Comparison of ENCODE assay signal across 10 cellular contexts in genomic region chr11:61489833-61490585, GRCh38. TPM values are rescaled to one million over a fixed set of nuclear protein-coding genes. Genes with fewer than 3 reads are reported as not detected.
A peak's percentile ranks its signal among the peaks of the same experiment; 100 is the strongest.
DNase-seq lines count a peak whose midpoint lies in the region; ATAC-seq and TF ChIP-seq lines count a peak whose summit lies in the region.
"Had no signal": no experiment of that assay in that cellular context is flagged by ENCODE, and none has a peak within 500 bp of the region (broad histone marks: within the 10 kb centered on the region; RNA-seq: fewer than 3 reads in every experiment).

No MANE protein-coding gene starts in this region.

- H3K9ac ChIP-seq in GM23248: no peak overlapping the region
- no peak overlapping the region for H3K9ac ChIP-seq in rectal smooth muscle tissue (ENCODE audit: low read length)
- H3K9ac ChIP-seq in colonic mucosa (ENCODE audit: low read depth in 2 of 2, low read length in 2 of 2): no peak overlapping the region

- no peaks in the 10 kb centered on the region for H3K9me3 ChIP-seq in GM23248 (ENCODE audit: low read depth)
- peaks cover 0 to 4% (median 0%) of the 10 kb centered on the region in 11 donors for H3K9me3 ChIP-seq in heart right ventricle
- no peaks in the 10 kb centered on the region for H3K9me3 ChIP-seq in colonic mucosa

- H2AFZ ChIP-seq in GM23248: no peak overlapping the region

- no peaks in the 10 kb centered on the region for H3K79me2 ChIP-seq in GM23248 (ENCODE audit: insufficient read depth)

- intact Hi-C loops in heart right ventricle (cut with DNase I) (loop anchor here in 1 of 10 donors (10.0 kb wide), 1 partner anchor 85 kb away; no protein-coding TSS in a partner anchor), colonic mucosa (cut with DNase I) (no loop called here)

- DNase-seq in GM23248: peak; percentile 56
- peak; percentile 48 for DNase-seq in SHP77 treated with DMSO at 0.1 percent for 48 hours (lab: John Stamatoyannopoulos, UW)
- DNase-seq in heart right ventricle: peak in 1 of 2 donors; percentile 46
- DNase-seq in colonic mucosa: no peak
- DNase-seq in activated T-cell treated with anti-CD3 and anti-CD28 coated beads, Interleukin-2, amount 50 U/mL, for 48 hours: no peak
- DNase-seq: activated CD4-positive, alpha-beta T cell treated with anti-CD3 and anti-CD28 coated beads for 48 hours; activated naive CD8-positive, alpha-beta T cell treated with anti-CD3 and anti-CD28 coated beads, Interleukin-2, amount 50 U/mL, for 24 hours had no signal

- ATAC-seq in heart right ventricle (peak in 7 of 8 donors; percentile 21 to 74 (median 52)), HG02763 (IDR thresholded peaks at IDR 0.05; ENCODE audit: unreplicated experiment) (no peak), GM18858 (IDR thresholded peaks at IDR 0.05; ENCODE audit: unreplicated experiment) (no peak)
- ATAC-seq: activated naive CD8-positive, alpha-beta T cell treated with anti-CD3 and anti-CD28 coated beads, Interleukin-2, amount 50 U/mL, for 24 hours had no signal

- 38 to 40% methylated on average over 11 to 12 of the region's 12 CpGs for WGBS in GM23248 (ENCODE audit: low coverage in 1 of 2, low lambda C conversion rate in 2 of 2, missing lambda C conversion rate in 2 of 2), 2 experiments
- WGBS in heart right ventricle, 2 donors: 52 to 56% methylated on average over 12 of the region's 12 CpGs

- H4K20me1 ChIP-seq in GM23248 (ENCODE audit: insufficient read depth): no peaks in the 10 kb centered on the region

- H3K4me1 ChIP-seq in GM23248 (ENCODE audit: insufficient read depth) (peaks cover 12% of the 10 kb centered on the region), heart right ventricle (peaks cover 12 to 42% (median 20%) of the 10 kb centered on the region in 9 donors), rectal smooth muscle tissue (ENCODE audit: control insufficient read depth, insufficient read depth, low read length) (peaks cover 21% of the 10 kb centered on the region), colonic mucosa (no peaks in the 10 kb centered on the region)

- peak overlapping the region; percentile 39 for H3K4me2 ChIP-seq in GM23248 (ENCODE audit: unreplicated experiment)

- H3K36me3 ChIP-seq in GM23248 (ENCODE audit: low read depth): no peaks in the 10 kb centered on the region
- H3K36me3 ChIP-seq in heart right ventricle: no peaks in the 10 kb centered on the region
- H3K36me3 ChIP-seq in rectal smooth muscle tissue (ENCODE audit: control insufficient read depth, insufficient read depth, low read length): no peaks in the 10 kb centered on the region
- H3K36me3 ChIP-seq in colonic mucosa: no peaks in the 10 kb centered on the region

- in situ Hi-C loops in GM23248 (cut with MboI): no loop called here

- H3K27me3 ChIP-seq in GM23248 (replicated peaks; ENCODE audit: insufficient read depth): no peaks in the 10 kb centered on the region
- H3K27me3 ChIP-seq in heart right ventricle: no peaks in the 10 kb centered on the region
- no peaks in the 10 kb centered on the region for H3K27me3 ChIP-seq in rectal smooth muscle tissue (ENCODE audit: control insufficient read depth, insufficient read depth, low read length)
- H3K27me3 ChIP-seq in colonic mucosa: no peaks in the 10 kb centered on the region

- no peaks in the 10 kb centered on the region for H3F3A ChIP-seq in GM23248 (ENCODE audit: insufficient read depth)

- H3K27ac ChIP-seq in GM23248 (no peak overlapping the region), heart right ventricle (peak overlapping the region in 9 of 10 donors; percentile 26 to 80 (median 61)), rectal smooth muscle tissue (ENCODE audit: low read depth, low read length) (peak overlapping the region; percentile 31), colonic mucosa (no peak overlapping the region)

- no peaks in the 10 kb centered on the region for H3K9me2 ChIP-seq in GM23248 (ENCODE audit: insufficient read depth)

- TF ChIP-seq CTCF in heart right ventricle (IDR thresholded peaks at IDR 0.05): no peak
- no peak for TF ChIP-seq CTCF in colonic mucosa (IDR thresholded peaks at IDR 0.05)

- no peak overlapping the region for H3K4me3 ChIP-seq in GM23248
- peak overlapping the region in 2 of 10 donors; percentile 6 to 22 for H3K4me3 ChIP-seq in heart right ventricle
- no peak overlapping the region for H3K4me3 ChIP-seq in rectal smooth muscle tissue (ENCODE audit: low read length)
- no peak overlapping the region for H3K4me3 ChIP-seq in colonic mucosa

RNA-seq across cellular contexts. Expression of gene LRRC10B, which starts 18.5 kb away (rescaled TPM):
- 0.43 TPM in 1 of 2 replicates, not detected in the other for total RNA-seq in GM23248 (2014; rRNA removed; shearing (Covaris generic))
- not detected in 2 replicates for polyA plus RNA-seq in GM23248 (2016; fragmentation: Nextera tagmentation; extraction: Ambion mirVana)
- total RNA-seq in heart right ventricle: 1 to 10 TPM in 3 of 10 donors, under 1 TPM in 6, not detected in 1; 0.33 to 2.6 (median 0.70) TPM
- 1 to 10 TPM in 1 of 2 donors, under 1 TPM in 1; 0.59 to 2.6 TPM for polyA plus RNA-seq in heart right ventricle
- 1 to 10 TPM in 1 of 2 donors, under 1 TPM in 1; 0.54 to 1.3 TPM for total RNA-seq in colonic mucosa

Comparison
In these comparisons a context has a peak if more than half of its experiments do, and no peak if none do; other contexts are left out.
1. DNase-seq: peak in GM23248 (single experiment) and SHP77 treated with DMSO at 0.1 percent for 48 hours (single experiment); none in colonic mucosa (single experiment) and activated T-cell treated with anti-CD3 and anti-CD28 coated beads, Interleukin-2, amount 50 U/mL, for 48 hours (0 of 2).
2. H3K27ac ChIP-seq: peak in heart right ventricle (9 of 10) and rectal smooth muscle tissue (single experiment); none in GM23248 (single experiment) and colonic mucosa (single experiment).
3. ATAC-seq: peak in heart right ventricle (7 of 8); none in HG02763 (single experiment) and GM18858 (single experiment).